22 cellular contexts compared by ENCODE assay signal in the genomic region with DNA sequence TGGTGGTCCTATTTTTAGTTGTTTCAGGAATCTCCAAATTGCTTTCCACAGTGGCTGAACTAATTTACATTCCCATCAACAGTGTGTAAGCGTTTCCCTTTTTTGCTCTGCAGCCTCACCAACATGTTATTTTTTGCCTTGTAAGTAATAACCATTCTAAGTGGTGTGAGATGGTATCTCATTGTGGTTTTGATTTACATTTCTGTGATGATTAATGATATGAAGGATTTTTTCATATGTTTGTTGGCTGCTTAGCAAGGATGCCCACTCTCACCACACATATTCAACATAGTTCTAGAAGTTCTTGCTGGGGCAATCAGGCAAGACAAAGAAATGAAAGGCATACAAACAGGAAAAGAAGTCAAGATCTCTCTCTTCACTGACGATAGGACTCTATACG.
"Had no signal": no experiment of that assay in that cellular context is flagged by ENCODE, and none has a peak within 500 bp of the region (broad histone marks: within the 10 kb centered on the region; RNA-seq: fewer than 3 reads in every experiment).

No MANE protein-coding gene starts in this region.

- H3K27me3 ChIP-seq: neutrophil, right atrium auricular region, spleen, transverse colon, upper lobe of right lung, vagina had no signal

- H3K4me3 ChIP-seq: dorsolateral prefrontal cortex, lower lobe of right lung, prostate gland, right atrium auricular region, skin epidermis, spleen, transverse colon, upper lobe of right lung, vagina had no signal

- DNase-seq: dorsolateral prefrontal cortex; effector CD4-positive, alpha-beta T cell; left ventricle myocardium superior; lower lobe of right lung; naive B cell; spleen; stimulated activated CD4-positive, alpha-beta T cell treated with anti-CD3 and anti-CD28 coated beads, Interleukin-4, amount 100 ng/mL, for 4 hours; stimulated activated naive B cell treated with anti-CD40 and anti-IgM and Interleukin-4, amounts not matched to agents 10 μg/mL and 1 μg/mL and 100 μg/mL, for 72 hours; transverse colon; upper lobe of right lung had no signal

- H3K27ac Mint-ChIP-seq: memory B cell; naive B cell; natural killer cell treated with Interleukin-12 subunit alpha and Interleukin-12 subunit beta and Interleukin-15 and Interleukin-18, amount 100 ng/mL, for 72 hours; stimulated activated naive B cell treated with anti-CD40 and anti-IgM and Interleukin-4, amounts not matched to agents 10 μg/mL and 1 μg/mL and 100 μg/mL, for 72 hours; stimulated activated naive CD8-positive, alpha-beta T cell treated with anti-CD3 and anti-CD28 coated beads, Interleukin-15, Interleukin-2, amounts not matched to agents 100 ng/mL and 50 ng/mL, for 24 hours had no signal

- H3K9me3 Mint-ChIP-seq: stimulated activated naive CD8-positive, alpha-beta T cell treated with anti-CD3 and anti-CD28 coated beads, Interleukin-15, Interleukin-2, amounts not matched to agents 100 ng/mL and 50 ng/mL, for 24 hours had no signal

- H3K27me3 Mint-ChIP-seq: memory B cell; naive B cell; stimulated activated naive CD8-positive, alpha-beta T cell treated with anti-CD3 and anti-CD28 coated beads, Interleukin-15, Interleukin-2, amounts not matched to agents 100 ng/mL and 50 ng/mL, for 24 hours had no signal

- H3K4me1 ChIP-seq: lower lobe of right lung, prostate gland, right atrium auricular region, spleen, transverse colon, upper lobe of right lung, vagina had no signal

- H3K27ac ChIP-seq: dorsolateral prefrontal cortex, lower lobe of right lung, neutrophil, prostate gland, right atrium auricular region, skin epidermis, spleen, transverse colon, upper lobe of right lung, vagina had no signal

- FAIRE-seq: frontal cortex, keratinocyte had no signal

- H3K36me3 Mint-ChIP-seq: memory B cell; naive B cell; stimulated activated naive B cell treated with anti-CD40 and anti-IgM and Interleukin-4, amounts not matched to agents 10 μg/mL and 1 μg/mL and 100 μg/mL, for 72 hours had no signal

- H3K9me3 ChIP-seq: lower lobe of right lung, neutrophil, prostate gland, transverse colon, upper lobe of right lung, vagina had no signal

- H3K36me3 ChIP-seq: lower lobe of right lung, neutrophil, prostate gland, right atrium auricular region, spleen, transverse colon, upper lobe of right lung, vagina had no signal

- ATAC-seq: left ventricle myocardium superior; lower lobe of right lung; natural killer cell treated with Interleukin-12 subunit alpha and Interleukin-12 subunit beta and Interleukin-15 and Interleukin-18, amount 100 ng/mL, for 72 hours; sciatic nerve; stimulated activated naive B cell treated with anti-CD40 and anti-IgM and Interleukin-4, amounts not matched to agents 10 μg/mL and 1 μg/mL and 100 μg/mL, for 72 hours; upper lobe of right lung had no signal

- H3K4me3 Mint-ChIP-seq: memory B cell; naive B cell; natural killer cell treated with Interleukin-12 subunit alpha and Interleukin-12 subunit beta and Interleukin-15 and Interleukin-18, amount 100 ng/mL, for 72 hours; neural crest cell; stimulated activated naive B cell treated with anti-CD40 and anti-IgM and Interleukin-4, amounts not matched to agents 10 μg/mL and 1 μg/mL and 100 μg/mL, for 72 hours; stimulated activated naive CD8-positive, alpha-beta T cell treated with anti-CD3 and anti-CD28 coated beads, Interleukin-15, Interleukin-2, amounts not matched to agents 100 ng/mL and 50 ng/mL, for 24 hours had no signal

- H3K4me1 Mint-ChIP-seq: memory B cell; naive B cell; neural crest cell; stimulated activated naive B cell treated with anti-CD40 and anti-IgM and Interleukin-4, amounts not matched to agents 10 μg/mL and 1 μg/mL and 100 μg/mL, for 72 hours had no signal
